22 cellular contexts compared by ENCODE assay signal in genomic region chr11:60783911-60784310, GRCh38. TPM values are rescaled to one million over a fixed set of nuclear protein-coding genes. Genes with fewer than 3 reads are reported as not detected.
"Had no signal": no experiment of that assay in that cellular context is flagged by ENCODE, and none has a peak within 500 bp of the region (broad histone marks: within the 10 kb centered on the region; RNA-seq: fewer than 3 reads in every experiment).

No MANE protein-coding gene starts in this region.

- H3K9me3 ChIP-seq: SK-N-SH had no signal

- DNase-seq: KBM-7, MV-4-11, NCI-H1048, NCI-H1105, NCI-H1417, NCI-H1436 treated with DMSO at 0.1 percent for 48 hours, NCI-H1694, NCI-H1930, NCI-H2081, NCI-H2107, NCI-H2227 treated with DMSO at 0.1 percent for 48 hours, NCI-H524, NCI-H526 treated with DMSO at 0.1 percent for 48 hours, NCI-H774, RPMI8226, SHP77, SK-N-SH had no signal

RNA-seq across cellular contexts. Expression of gene MS4A10, which starts 1.2 kb away (rescaled TPM):
- total RNA-seq: HT-29, LHCN-M2, MCF 10A, NCI-H460, SK-MEL-5 had no signal
- polyA plus RNA-seq: SK-N-SH had no signal

RNA-seq across cellular contexts. Expression of gene MS4A15, which starts 27.2 kb away (rescaled TPM):
- total RNA-seq: HT-29, LHCN-M2, MCF 10A, NCI-H460, SK-MEL-5 had no signal
- polyA plus RNA-seq: SK-N-SH had no signal

RNA-seq across cellular contexts. Expression of gene MS4A18, which starts 59.4 kb away (rescaled TPM):
- total RNA-seq: HT-29, LHCN-M2, MCF 10A, NCI-H460, SK-MEL-5 had no signal
- polyA plus RNA-seq: SK-N-SH had no signal
